In the genomic region with DNA sequence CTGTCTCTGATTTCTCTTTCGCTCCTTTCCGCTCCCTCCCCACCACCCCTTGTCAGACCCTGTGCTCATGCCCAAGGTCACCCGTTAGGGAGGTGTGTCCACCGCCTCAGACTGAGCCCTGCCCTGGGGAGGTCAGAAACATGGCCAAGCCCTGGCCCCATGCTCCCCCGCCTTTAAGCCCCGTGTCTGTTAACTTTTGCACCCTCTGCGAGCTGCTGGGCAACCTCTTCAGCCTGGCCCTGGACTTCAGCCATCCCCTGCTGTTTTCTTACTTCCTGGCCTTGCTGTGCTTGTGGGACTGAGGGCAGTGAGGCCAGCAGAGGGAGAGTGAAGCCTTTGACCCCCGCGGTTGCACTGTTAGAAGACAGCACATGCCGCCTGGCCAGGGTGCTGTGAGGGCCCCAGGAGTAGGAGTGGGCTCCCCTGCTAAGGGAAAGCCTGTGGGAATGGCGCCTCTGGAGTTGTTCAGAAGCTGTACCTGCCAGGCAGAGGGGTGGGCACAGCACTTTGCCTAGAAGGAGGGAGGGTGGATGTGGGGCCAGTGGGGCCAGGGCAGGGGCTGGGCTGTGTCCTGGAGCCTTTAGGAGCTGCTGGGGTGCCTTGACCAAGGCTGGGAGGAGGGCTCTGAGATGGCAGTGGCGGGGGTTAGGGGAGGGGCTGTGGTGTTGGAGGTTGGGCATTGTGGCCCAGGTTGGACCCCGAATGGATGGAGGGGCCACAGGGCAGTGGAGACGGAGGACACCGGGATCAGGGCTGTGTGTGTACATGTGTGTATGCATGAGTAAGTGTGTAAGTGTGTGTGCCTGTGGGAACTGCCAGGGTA, we compare ENCODE assay signal across 1 cellular context.
A peak's percentile ranks its signal among the peaks of the same experiment; 100 is the strongest.
TF ChIP-seq lines count a peak whose summit lies in the region.

No MANE protein-coding gene starts in this region.

TF ChIP-seq in HepG2, 621 proteins besides CTCF, POLR2A, EP300 and RAD21 (continued from another document and continues in another):
- peak; percentile 96 for TF ChIP-seq MAX (IDR thresholded peaks at IDR 0.05)
- TF ChIP-seq EHMT2 (IDR thresholded peaks at IDR 0.05; ENCODE audit: borderline replicate concordance, low read depth, low read length), result no peak
- peak; percentile 38; the same call in 1 of the 2 replicates for TF ChIP-seq ZNF431 (CRISPR knock-in tag; IDR thresholded peaks at IDR 0.05; ENCODE audit: borderline replicate concordance, low read depth)
- TF ChIP-seq ARHGAP35 (CRISPR knock-in tag; IDR thresholded peaks at IDR 0.05; ENCODE audit: borderline replicate concordance), result 0 out of 2 replicates have a peak, but pooled peaks have one; percentile 63
- TF ChIP-seq ZBTB38 (CRISPR knock-in tag; IDR thresholded peaks at IDR 0.05), result peak; percentile 80; the same call in 1 of the 2 replicates
- TF ChIP-seq ELK4 (CRISPR knock-in tag; IDR thresholded peaks at IDR 0.05; ENCODE audit: borderline replicate concordance), result no peak
- TF ChIP-seq ZNF326 (CRISPR knock-in tag; IDR thresholded peaks at IDR 0.05; ENCODE audit: borderline replicate concordance), result no peak
- no peak for TF ChIP-seq ZBTB40 (IDR thresholded peaks at IDR 0.05)
- peak; percentile 66 for TF ChIP-seq ZBTB40 (CRISPR knock-in tag; IDR thresholded peaks at IDR 0.05)
- TF ChIP-seq ZNF609 (CRISPR knock-in tag; IDR thresholded peaks at IDR 0.05; ENCODE audit: borderline replicate concordance), result peak; percentile 94
- no peak for TF ChIP-seq ZNF674 (CRISPR knock-in tag; IDR thresholded peaks at IDR 0.05; ENCODE audit: low read depth)
- TF ChIP-seq ZNF432 (CRISPR knock-in tag; IDR thresholded peaks at IDR 0.05; ENCODE audit: borderline replicate concordance), result no peak
- TF ChIP-seq PRPF4 (IDR thresholded peaks at IDR 0.05; ENCODE audit: low read depth, low read length, poor library complexity, severe bottlenecking), result no peak
- TF ChIP-seq ZNF121 (CRISPR knock-in tag; IDR thresholded peaks at IDR 0.05), result peak; percentile 59; the same call in 1 of the 2 replicates
- peak; percentile 56; the same call in 1 of the 2 replicates for TF ChIP-seq ZFP41 (CRISPR knock-in tag; IDR thresholded peaks at IDR 0.05; ENCODE audit: borderline replicate concordance)
- peak; percentile 68; the same call in 1 of the 2 replicates for TF ChIP-seq ZKSCAN8 (CRISPR knock-in tag; IDR thresholded peaks at IDR 0.05; ENCODE audit: borderline replicate concordance)
- no peak for TF ChIP-seq ZBTB42 (CRISPR knock-in tag; IDR thresholded peaks at IDR 0.05)
- 0 out of 2 replicates have a peak, but pooled peaks have one; percentile 40 for TF ChIP-seq POLR2G (IDR thresholded peaks at IDR 0.05; ENCODE audit: low read depth, low read length)
- TF ChIP-seq SETDB1 (CRISPR knock-in tag; IDR thresholded peaks at IDR 0.05; ENCODE audit: borderline replicate concordance), result no peak
- TF ChIP-seq MXD1 (CRISPR knock-in tag; IDR thresholded peaks at IDR 0.05), result no peak
- no peak; the same call in 1 of the 2 replicates for TF ChIP-seq MYPOP (CRISPR knock-in tag; IDR thresholded peaks at IDR 0.05)
- TF ChIP-seq ZNF670 (CRISPR knock-in tag; IDR thresholded peaks at IDR 0.05; ENCODE audit: borderline replicate concordance), result peak; percentile 97
- TF ChIP-seq ZFX (CRISPR knock-in tag; IDR thresholded peaks at IDR 0.05; ENCODE audit: low read depth), result peak; percentile 91
- TF ChIP-seq, protein P1, sequence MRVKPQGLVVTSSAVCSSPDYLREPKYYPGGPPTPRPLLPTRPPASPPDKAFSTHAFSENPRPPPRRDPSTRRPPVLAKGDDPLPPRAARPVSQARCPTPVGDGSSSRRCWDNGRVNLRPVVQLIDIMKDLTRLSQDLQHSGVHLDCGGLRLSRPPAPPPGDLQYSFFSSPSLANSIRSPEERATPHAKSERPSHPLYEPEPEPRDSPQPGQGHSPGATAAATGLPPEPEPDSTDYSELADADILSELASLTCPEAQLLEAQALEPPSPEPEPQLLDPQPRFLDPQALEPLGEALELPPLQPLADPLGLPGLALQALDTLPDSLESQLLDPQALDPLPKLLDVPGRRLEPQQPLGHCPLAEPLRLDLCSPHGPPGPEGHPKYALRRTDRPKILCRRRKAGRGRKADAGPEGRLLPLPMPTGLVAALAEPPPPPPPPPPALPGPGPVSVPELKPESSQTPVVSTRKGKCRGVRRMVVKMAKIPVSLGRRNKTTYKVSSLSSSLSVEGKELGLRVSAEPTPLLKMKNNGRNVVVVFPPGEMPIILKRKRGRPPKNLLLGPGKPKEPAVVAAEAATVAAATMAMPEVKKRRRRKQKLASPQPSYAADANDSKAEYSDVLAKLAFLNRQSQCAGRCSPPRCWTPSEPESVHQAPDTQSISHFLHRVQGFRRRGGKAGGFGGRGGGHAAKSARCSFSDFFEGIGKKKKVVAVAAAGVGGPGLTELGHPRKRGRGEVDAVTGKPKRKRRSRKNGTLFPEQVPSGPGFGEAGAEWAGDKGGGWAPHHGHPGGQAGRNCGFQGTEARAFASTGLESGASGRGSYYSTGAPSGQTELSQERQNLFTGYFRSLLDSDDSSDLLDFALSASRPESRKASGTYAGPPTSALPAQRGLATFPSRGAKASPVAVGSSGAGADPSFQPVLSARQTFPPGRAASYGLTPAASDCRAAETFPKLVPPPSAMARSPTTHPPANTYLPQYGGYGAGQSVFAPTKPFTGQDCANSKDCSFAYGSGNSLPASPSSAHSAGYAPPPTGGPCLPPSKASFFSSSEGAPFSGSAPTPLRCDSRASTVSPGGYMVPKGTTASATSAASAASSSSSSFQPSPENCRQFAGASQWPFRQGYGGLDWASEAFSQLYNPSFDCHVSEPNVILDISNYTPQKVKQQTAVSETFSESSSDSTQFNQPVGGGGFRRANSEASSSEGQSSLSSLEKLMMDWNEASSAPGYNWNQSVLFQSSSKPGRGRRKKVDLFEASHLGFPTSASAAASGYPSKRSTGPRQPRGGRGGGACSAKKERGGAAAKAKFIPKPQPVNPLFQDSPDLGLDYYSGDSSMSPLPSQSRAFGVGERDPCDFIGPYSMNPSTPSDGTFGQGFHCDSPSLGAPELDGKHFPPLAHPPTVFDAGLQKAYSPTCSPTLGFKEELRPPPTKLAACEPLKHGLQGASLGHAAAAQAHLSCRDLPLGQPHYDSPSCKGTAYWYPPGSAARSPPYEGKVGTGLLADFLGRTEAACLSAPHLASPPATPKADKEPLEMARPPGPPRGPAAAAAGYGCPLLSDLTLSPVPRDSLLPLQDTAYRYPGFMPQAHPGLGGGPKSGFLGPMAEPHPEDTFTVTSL (CRISPR knock-in tag; IDR thresholded peaks at IDR 0.05; ENCODE audit: borderline replicate concordance), result peak; percentile 78
